ENCODE assay signal across 17 cellular contexts in genomic region chr2:27636766-27637165, GRCh38. TPM values are rescaled to one million over a fixed set of nuclear protein-coding genes. Genes with fewer than 3 reads are reported as not detected.
DNase-seq lines count a peak whose midpoint lies in the region; ATAC-seq, FAIRE-seq and TF ChIP-seq lines count a peak whose summit lies in the region.
"Had no signal": no experiment of that assay in that cellular context is flagged by ENCODE, and none has a peak within 500 bp of the region (broad histone marks: within the 10 kb centered on the region; RNA-seq: fewer than 3 reads in every experiment).

No MANE protein-coding gene starts in this region.

- no peak for FAIRE-seq in bronchial epithelial cell (lab: Jason Lieb, UNC)
- FAIRE-seq: H1 had no signal

- CTCF ChIA-PET in activated naive CD4-positive, alpha-beta T cell treated with anti-CD3 and anti-CD28 coated beads for 36 hours (lab: Charles Lee) = no interaction called here
- CTCF ChIA-PET in activated naive CD4-positive, alpha-beta T cell treated with anti-CD3 and anti-CD28 coated beads, Interleukin-2, amount 10 ng/mL, durations not matched to agents 7 days and 5 days (lab: Charles Lee) = no interaction called here

- no peak overlapping the region for H3K27ac Mint-ChIP-seq in activated naive CD4-positive, alpha-beta T cell treated with anti-CD3 and anti-CD28 coated beads for 36 hours
- H3K27ac Mint-ChIP-seq in activated naive CD4-positive, alpha-beta T cell treated with anti-CD3 and anti-CD28 coated beads, Interleukin-2, amount 10 ng/mL, durations not matched to agents 7 days and 5 days = no peak overlapping the region
- H3K27ac Mint-ChIP-seq: B cell; CD4-positive, alpha-beta T cell had no signal

- H3K4me1 ChIP-seq in Peyer's patch = no peaks in the 10 kb centered on the region

- no peaks in the 10 kb centered on the region for H3K9me3 ChIP-seq in Peyer's patch

- peaks cover 36% of the 10 kb centered on the region for H3K36me3 Mint-ChIP-seq in activated naive CD4-positive, alpha-beta T cell treated with anti-CD3 and anti-CD28 coated beads for 36 hours (ENCODE audit: low read depth)
- H3K36me3 Mint-ChIP-seq in activated naive CD4-positive, alpha-beta T cell treated with anti-CD3 and anti-CD28 coated beads, Interleukin-2, amount 10 ng/mL, durations not matched to agents 7 days and 5 days = peaks cover 57% of the 10 kb centered on the region

- intact Hi-C loops in activated naive CD4-positive, alpha-beta T cell treated with anti-CD3 and anti-CD28 coated beads for 36 hours (cut with micrococcal nuclease) = no loop called here

- H3K27ac ChIP-seq in Peyer's patch = no peak overlapping the region

- H3K4me3 Mint-ChIP-seq in activated naive CD4-positive, alpha-beta T cell treated with anti-CD3 and anti-CD28 coated beads for 36 hours = no peak overlapping the region
- H3K4me3 Mint-ChIP-seq in activated naive CD4-positive, alpha-beta T cell treated with anti-CD3 and anti-CD28 coated beads, Interleukin-2, amount 10 ng/mL, durations not matched to agents 7 days and 5 days = no peak overlapping the region
- H3K4me3 Mint-ChIP-seq: B cell; CD4-positive, alpha-beta T cell had no signal

- TF ChIP-seq CTCF in bronchial epithelial cell (IDR thresholded peaks at IDR 0.05; ENCODE audit: insufficient read depth, low read length, severe bottlenecking) (no peak), Peyer's patch (IDR thresholded peaks at IDR 0.05) (no peak)

- TF ChIP-seq POLR2A in Peyer's patch (IDR thresholded peaks at IDR 0.05) = no peak

- ATAC-seq in HG03432 (IDR thresholded peaks at IDR 0.05; ENCODE audit: unreplicated experiment) = no peak

- peaks cover 20% of the 10 kb centered on the region for H3K4me1 Mint-ChIP-seq in activated naive CD4-positive, alpha-beta T cell treated with anti-CD3 and anti-CD28 coated beads for 36 hours (ENCODE audit: low read depth)
- peaks cover 12% of the 10 kb centered on the region for H3K4me1 Mint-ChIP-seq in activated naive CD4-positive, alpha-beta T cell treated with anti-CD3 and anti-CD28 coated beads, Interleukin-2, amount 10 ng/mL, durations not matched to agents 7 days and 5 days
- H3K4me1 Mint-ChIP-seq: B cell had no signal

- peak; percentile 24 for DNase-seq in activated naive CD4-positive, alpha-beta T cell treated with anti-CD3 and anti-CD28 coated beads for 36 hours
- DNase-seq in activated naive CD4-positive, alpha-beta T cell treated with anti-CD3 and anti-CD28 coated beads, Interleukin-2, amount 10 ng/mL, durations not matched to agents 7 days and 5 days = no peak
- DNase-seq in M059J (ENCODE audit: low read depth) = peak; percentile 34
- peak; percentile 27 for DNase-seq in bronchial epithelial cell (ENCODE audit: low read depth)
- DNase-seq in Peyer's patch = no peak
- DNase-seq in NCI-H510A (lab: John Stamatoyannopoulos, UW) = no peak
- no peak for DNase-seq in stimulated activated CD4-positive, alpha-beta T cell treated with anti-CD3 and anti-CD28 coated beads, Interleukin-1b, Interleukin-23, amount 100 ng/mL, for 48 hours
- DNase-seq: CD4-positive, alpha-beta T cell; DMS79 treated with DMSO at 0.1 percent for 48 hours; Karpas-422; NCI-H1436; NCI-H2081; NCI-H524; RPMI8226 had no signal

- H3K9me3 Mint-ChIP-seq in activated naive CD4-positive, alpha-beta T cell treated with anti-CD3 and anti-CD28 coated beads for 36 hours = no peaks in the 10 kb centered on the region
- no peaks in the 10 kb centered on the region for H3K9me3 Mint-ChIP-seq in activated naive CD4-positive, alpha-beta T cell treated with anti-CD3 and anti-CD28 coated beads, Interleukin-2, amount 10 ng/mL, durations not matched to agents 7 days and 5 days
- H3K9me3 Mint-ChIP-seq: CD4-positive, alpha-beta T cell had no signal

- H3K27me3 Mint-ChIP-seq in activated naive CD4-positive, alpha-beta T cell treated with anti-CD3 and anti-CD28 coated beads for 36 hours (ENCODE audit: low read depth) = no peaks in the 10 kb centered on the region
- no peaks in the 10 kb centered on the region for H3K27me3 Mint-ChIP-seq in activated naive CD4-positive, alpha-beta T cell treated with anti-CD3 and anti-CD28 coated beads, Interleukin-2, amount 10 ng/mL, durations not matched to agents 7 days and 5 days
- H3K27me3 Mint-ChIP-seq: B cell; CD4-positive, alpha-beta T cell had no signal

- no peaks in the 10 kb centered on the region for H3K27me3 ChIP-seq in bronchial epithelial cell (ENCODE audit: control insufficient read depth, insufficient read depth, low read length)
- no peaks in the 10 kb centered on the region for H3K27me3 ChIP-seq in Peyer's patch

- no peak overlapping the region for H3K4me3 ChIP-seq in bronchial epithelial cell (ENCODE audit: low read depth, low read length)
- H3K4me3 ChIP-seq in Peyer's patch = no peak overlapping the region

- H3K36me3 ChIP-seq in bronchial epithelial cell (ENCODE audit: control insufficient read depth, insufficient read depth, low read length) = peaks cover 12% of the 10 kb centered on the region
- peaks cover 0 to 89% (median 0%) of the 10 kb centered on the region in 3 donors for H3K36me3 ChIP-seq in Peyer's patch

RNA-seq across cellular contexts. Expression of gene GPN1, which starts 7.9 kb away (rescaled TPM):
- total RNA-seq in activated naive CD4-positive, alpha-beta T cell treated with anti-CD3 and anti-CD28 coated beads for 36 hours = 10 to 100 TPM; 44.9 to 45.1 TPM
- 39.3 and 44.7 TPM in 2 replicates for total RNA-seq in M059J (2014; rRNA removed; shearing (Covaris generic))
- total RNA-seq in bronchial epithelial cell (31.7 and 47.9 TPM in 2 replicates), Peyer's patch (10 to 100 TPM; 12.3 to 27.7 (median 19.7) TPM)

RNA-seq across cellular contexts. Expression of gene CCDC121, which starts 8.0 kb away (rescaled TPM):
- total RNA-seq in activated naive CD4-positive, alpha-beta T cell treated with anti-CD3 and anti-CD28 coated beads for 36 hours = under 1 TPM; 0.17 to 0.30 TPM
- total RNA-seq in M059J (2014; rRNA removed; shearing (Covaris generic)) = 0.42 and 1.4 TPM in 2 replicates
- total RNA-seq in bronchial epithelial cell (0.79 and 0.90 TPM in 2 replicates), Peyer's patch (10 to 100 TPM in 1 of 4 donors, 1 to 10 TPM in 3; 1.8 to 11.6 (median 2.5) TPM)

RNA-seq across cellular contexts. Expression of gene SUPT7L, which starts 26.6 kb away (rescaled TPM):
- total RNA-seq in activated naive CD4-positive, alpha-beta T cell treated with anti-CD3 and anti-CD28 coated beads for 36 hours = 10 to 100 TPM; 27.8 to 29.7 TPM
- 22.0 and 27.8 TPM in 2 replicates for total RNA-seq in M059J (2014; rRNA removed; shearing (Covaris generic))
- total RNA-seq in bronchial epithelial cell (10.5 and 14.7 TPM in 2 replicates), Peyer's patch (10 to 100 TPM; 28.2 to 46.2 (median 40.2) TPM)

RNA-seq across cellular contexts. Expression of gene SLC4A1AP, which starts 26.9 kb away (rescaled TPM):
- total RNA-seq in activated naive CD4-positive, alpha-beta T cell treated with anti-CD3 and anti-CD28 coated beads for 36 hours = 10 to 100 TPM; 21.2 to 22.2 TPM
- total RNA-seq in M059J (2014; rRNA removed; shearing (Covaris generic)) = 19.8 and 35.1 TPM in 2 replicates
- total RNA-seq in bronchial epithelial cell = 20.5 and 27.4 TPM in 2 replicates
- total RNA-seq in Peyer's patch = 10 to 100 TPM; 18.6 to 47.0 (median 21.9) TPM

RNA-seq across cellular contexts. Expression of gene ZNF512, which starts 53.9 kb away (rescaled TPM):
- 10 to 100 TPM; 34.7 to 35.8 TPM for total RNA-seq in activated naive CD4-positive, alpha-beta T cell treated with anti-CD3 and anti-CD28 coated beads for 36 hours
- total RNA-seq in M059J (2014; rRNA removed; shearing (Covaris generic)) = 22.7 and 23.3 TPM in 2 replicates
- total RNA-seq in bronchial epithelial cell (6.4 and 7.4 TPM in 2 replicates), Peyer's patch (100 to 1,000 TPM in 1 of 4 donors, 10 to 100 TPM in 3; 29.1 to 115 (median 37.1) TPM)

Comparison
In these comparisons a context has a peak if more than half of its experiments do, and no peak if none do; other contexts are left out.
1. DNase-seq: peak in activated naive CD4-positive, alpha-beta T cell treated with anti-CD3 and anti-CD28 coated beads for 36 hours (single experiment), M059J (single experiment) and bronchial epithelial cell (single experiment); none in activated naive CD4-positive, alpha-beta T cell treated with anti-CD3 and anti-CD28 coated beads, Interleukin-2, amount 10 ng/mL, durations not matched to agents 7 days and 5 days (single experiment), Peyer's patch (0 of 3), NCI-H510A (single experiment) and stimulated activated CD4-positive, alpha-beta T cell treated with anti-CD3 and anti-CD28 coated beads, Interleukin-1b, Interleukin-23, amount 100 ng/mL, for 48 hours (single experiment).